Comparison of ENCODE assay signal across 9 cellular contexts in the genomic region with DNA sequence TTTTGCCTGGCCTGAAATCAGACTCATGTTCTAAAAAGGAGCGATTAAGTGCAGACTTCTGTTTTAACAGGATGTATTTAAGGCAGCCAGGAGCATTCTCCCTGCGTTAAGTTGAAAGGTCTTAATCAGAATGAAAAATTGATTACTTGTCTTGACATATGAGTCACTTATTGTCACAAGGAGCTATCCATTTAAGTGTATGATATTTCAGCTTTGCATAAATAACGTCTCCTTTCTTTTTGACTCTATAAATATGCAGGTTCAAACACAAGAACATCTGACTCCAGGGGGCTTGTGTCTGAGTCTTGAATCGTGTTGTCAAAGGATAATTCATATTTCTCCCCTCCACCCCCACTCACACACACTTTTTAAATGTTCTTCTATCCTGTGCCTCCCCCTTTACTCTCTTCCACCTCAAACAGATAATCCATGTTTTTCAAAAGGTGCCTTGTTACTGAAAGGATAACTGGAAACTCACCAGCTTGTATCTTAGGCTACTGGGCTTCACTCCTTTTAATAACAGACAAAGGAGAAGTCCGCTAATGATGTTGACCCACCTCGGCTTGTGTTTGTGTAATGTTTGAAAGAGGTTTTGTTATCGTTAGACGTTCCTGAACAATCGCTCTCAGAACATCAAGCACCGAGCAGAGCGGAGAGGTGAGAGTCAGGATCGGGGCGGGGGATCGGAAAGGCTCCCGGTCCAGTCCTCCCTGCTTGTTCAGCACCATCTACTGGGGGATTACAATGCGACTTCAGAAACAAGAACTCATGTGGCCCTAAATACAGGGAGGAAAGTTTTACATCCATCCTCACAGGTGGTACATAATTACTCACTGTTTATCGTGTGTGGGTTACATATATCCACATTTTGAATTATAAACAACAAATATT.
A peak's percentile ranks its signal among the peaks of the same experiment; 100 is the strongest.
DNase-seq lines count a peak whose midpoint lies in the region; ATAC-seq and TF ChIP-seq lines count a peak whose summit lies in the region.
"Had no signal": no experiment of that assay in that cellular context is flagged by ENCODE, and none has a peak within 500 bp of the region (broad histone marks: within the 10 kb centered on the region; RNA-seq: fewer than 3 reads in every experiment).

No MANE protein-coding gene starts in this region.

- ATAC-seq in GM19455 (IDR thresholded peaks at IDR 0.05; ENCODE audit: unreplicated experiment): no peak
- no peak for ATAC-seq in HG03469 (IDR thresholded peaks at IDR 0.05; ENCODE audit: unreplicated experiment)

- peak; percentile 47 for DNase-seq in GM12865 (ENCODE audit: low read depth)
- DNase-seq in NCI-H460 (ENCODE audit: extremely low read depth, low read depth): peak; percentile 1
- peak; percentile 7 for DNase-seq in activated naive CD4-positive, alpha-beta T cell treated with Interleukin-2 at 50 U/mL for 16 hours
- peak; percentile 15 for DNase-seq in hepatic stellate cell (ENCODE audit: low spot score)
- peak; percentile 10 to 23 for DNase-seq in stimulated activated CD4-positive, alpha-beta T cell treated with anti-CD3 and anti-CD28 coated beads, Interleukin-15, amount 100 ng/mL, for 48 hours (ENCODE audit: low read depth in 2 of 2)
- no peak for DNase-seq in NK-92 (lab: John Stamatoyannopoulos, UW; ENCODE audit: unreplicated experiment)
- DNase-seq: activated B cell treated with CpG ODN at 0.5 μM for 24 hours had no signal

- H3K4me3 ChIP-seq in GM12865 (ENCODE audit: low read depth, low read length): no peak overlapping the region

- TF ChIP-seq CTCF in GM12865 (IDR thresholded peaks at IDR 0.05; ENCODE audit: insufficient read depth, low read depth, low read length, missing control alignments): peak; percentile 34
